In genomic region chr2:121239969-121240368, GRCh38 we compare ENCODE assay signal across 20 cellular contexts. TPM values are rescaled to one million over a fixed set of nuclear protein-coding genes. Genes with fewer than 3 reads are reported as not detected.
DNase-seq lines count a peak whose midpoint lies in the region; ATAC-seq, FAIRE-seq and TF ChIP-seq lines count a peak whose summit lies in the region.
"Had no signal": no experiment of that assay in that cellular context is flagged by ENCODE, and none has a peak within 500 bp of the region (broad histone marks: within the 10 kb centered on the region; RNA-seq: fewer than 3 reads in every experiment).

No MANE protein-coding gene starts in this region.

- H3K36me3 Mint-ChIP-seq in stimulated activated naive B cell treated with anti-CD40 and anti-IgM and Interleukin-4, amounts not matched to agents 10 μg/mL and 1 μg/mL and 100 μg/mL, for 72 hours = no peaks in the 10 kb centered on the region
- H3K36me3 Mint-ChIP-seq: CD4-positive, alpha-beta memory T cell had no signal

- no peak overlapping the region for H3K23ac ChIP-seq in trophoblast cell (ENCODE audit: low read length)

- H3K9me3 Mint-ChIP-seq in stimulated activated naive B cell treated with anti-CD40 and anti-IgM and Interleukin-4, amounts not matched to agents 10 μg/mL and 1 μg/mL and 100 μg/mL, for 72 hours = no peaks in the 10 kb centered on the region
- H3K9me3 Mint-ChIP-seq: CD4-positive, alpha-beta memory T cell had no signal

- H3K27ac Mint-ChIP-seq in stimulated activated naive B cell treated with anti-CD40 and anti-IgM and Interleukin-4, amounts not matched to agents 10 μg/mL and 1 μg/mL and 100 μg/mL, for 72 hours = no peak overlapping the region
- H3K27ac Mint-ChIP-seq: CD4-positive, alpha-beta memory T cell had no signal

- in situ Hi-C loops in K562 (cut with MboI) = no loop called here

- no peak for TF ChIP-seq CTCF in left ventricle myocardium inferior (IDR thresholded peaks at IDR 0.05; ENCODE audit: borderline replicate concordance)
- TF ChIP-seq CTCF in K562 (IDR thresholded peaks at IDR 0.05 in 2 of 3, conservative IDR thresholded peaks at IDR 0.05 in 1 of 3; ENCODE audit: insufficient read depth in 2 of 3, low read depth in 1 of 3, low read length in 3 of 3) = no peak

- H3K14ac ChIP-seq in trophoblast cell (ENCODE audit: low read length) = no peak overlapping the region

- H3K27me3 Mint-ChIP-seq in stimulated activated naive B cell treated with anti-CD40 and anti-IgM and Interleukin-4, amounts not matched to agents 10 μg/mL and 1 μg/mL and 100 μg/mL, for 72 hours = peaks cover 0 to 7% of the 10 kb centered on the region in 2 donors

- H3K9me1 ChIP-seq in K562 (ENCODE audit: control insufficient read depth, insufficient read depth, low read length) = no peaks in the 10 kb centered on the region

- H3K9ac ChIP-seq in K562 (ENCODE audit: insufficient read depth in 1 of 2, low read depth in 2 of 2, low read length in 2 of 2) (no peak overlapping the region), trophoblast cell (ENCODE audit: low read length) (no peak overlapping the region)

- H3K27ac ChIP-seq in left ventricle myocardium inferior (replicated peaks) = no peak overlapping the region
- no peak overlapping the region for H3K27ac ChIP-seq in K562 (ENCODE audit: extremely low read depth, low read depth, low read length)
- no peak overlapping the region for H3K27ac ChIP-seq in trophoblast cell (ENCODE audit: low read depth, low read length)

- H3K27me3 ChIP-seq in left ventricle myocardium inferior (ENCODE audit: low read depth) = peaks cover 45% of the 10 kb centered on the region
- peaks cover 36 to 88% of the 10 kb centered on the region in 2 experiments; a peak in 4 of 5 replicates for H3K27me3 ChIP-seq in K562 (ENCODE audit: control insufficient read depth in 2 of 2, insufficient read depth in 2 of 2, low read length in 2 of 2)
- H3K27me3 ChIP-seq in trophoblast cell (ENCODE audit: insufficient read depth, low read length) = no peaks in the 10 kb centered on the region

- no peak for ATAC-seq in K562
- no peak for ATAC-seq in stimulated activated naive B cell treated with anti-CD40 and anti-IgM and Interleukin-4, amounts not matched to agents 10 μg/mL and 1 μg/mL and 100 μg/mL, for 72 hours (replicated peaks)

- no peak overlapping the region for H4K91ac ChIP-seq in trophoblast cell (ENCODE audit: low read depth, low read length)

- H3K36me3 ChIP-seq in left ventricle myocardium inferior (no peaks in the 10 kb centered on the region), K562 (ENCODE audit: control insufficient read depth, insufficient read depth, low read length) (no peaks in the 10 kb centered on the region), trophoblast cell (ENCODE audit: control insufficient read depth in 1 of 2, insufficient read depth in 2 of 2, low read length in 2 of 2) (no peaks in the 10 kb centered on the region)

- no TSS peak for BruUV-seq in K562 (replicated peaks; lab: Mats Ljungman, UMichigan)

- H3K4ac ChIP-seq in trophoblast cell (ENCODE audit: low read depth, low read length) = no peak overlapping the region

- H2BK5ac ChIP-seq in trophoblast cell (ENCODE audit: low read depth, low read length, poor library complexity) = no peak overlapping the region

- no peak overlapping the region for H4K8ac ChIP-seq in trophoblast cell (ENCODE audit: low read depth, low read length)

- H3K4me3 ChIP-seq in left ventricle myocardium inferior (no peak overlapping the region), K562 (no peak overlapping the region), trophoblast cell (ENCODE audit: low read depth, low read length) (no peak overlapping the region)

- H2AFZ ChIP-seq in K562 (ENCODE audit: low read depth, low read length) = no peak overlapping the region
- H2AFZ ChIP-seq in trophoblast cell (ENCODE audit: insufficient read depth, low read length, poor library complexity) = no peak overlapping the region

- no peaks in the 10 kb centered on the region for H3K9me3 ChIP-seq in left ventricle myocardium inferior (replicated peaks)
- H3K9me3 ChIP-seq in K562 (replicated peaks; ENCODE audit: control insufficient read depth, insufficient read depth, low read depth, low read length) = no peaks in the 10 kb centered on the region
- H3K9me3 ChIP-seq in trophoblast cell (ENCODE audit: insufficient read depth, low read depth, low read length) = no peaks in the 10 kb centered on the region

- no peak for TF ChIP-seq POLR2A in K562 (conservative IDR thresholded peaks at IDR 0.05)

- no peaks in the 10 kb centered on the region for H3K79me1 ChIP-seq in trophoblast cell (ENCODE audit: low read length)

- H4K12ac ChIP-seq in trophoblast cell (ENCODE audit: low read depth, low read length) = no peak overlapping the region

- no peak for FAIRE-seq in K562 (lab: Jason Lieb, UNC)
- FAIRE-seq: GM12891 had no signal

- POLR2A ChIA-PET in K562 (lab: Yijun Ruan, JAX) = interaction anchor here (0.6 kb wide), 1 partner anchor 27 kb away, joined by 4 read pairs; no protein-coding TSS in a partner anchor

- H3K79me2 ChIP-seq in K562 (ENCODE audit: control insufficient read depth, insufficient read depth, low read length) (no peaks in the 10 kb centered on the region), trophoblast cell (ENCODE audit: control insufficient read depth, insufficient read depth, low read length, poor library complexity) (no peaks in the 10 kb centered on the region)

- H3K4me2 ChIP-seq in K562 (ENCODE audit: insufficient read depth, low read length) (no peak overlapping the region), trophoblast cell (ENCODE audit: low read length) (no peak overlapping the region)

- no peak overlapping the region for H2BK120ac ChIP-seq in trophoblast cell (ENCODE audit: insufficient read depth, low read length, poor library complexity)

- 6% methylated on average over 5 of the region's 5 CpGs for WGBS in K562 (ENCODE audit: insufficient coverage, low coverage, missing lambda C conversion rate)
- WGBS in trophoblast cell (ENCODE audit: extremely low coverage, insufficient coverage, insufficient read length) = no CpG with 5 or more reads among the region's 5 CpGs

- intact Hi-C loops in cardiac septum (cut with DNase I) (no loop called here), left ventricle myocardium inferior (cut with micrococcal nuclease) (no loop called here), K562 (cut with micrococcal nuclease) (no loop called here)

- CTCF ChIA-PET in K562 (lab: Yijun Ruan, JAX; ENCODE audit: low intra/inter-chr PET ratio) = no interaction called here

- H3K4me1 ChIP-seq in left ventricle myocardium inferior (no peaks in the 10 kb centered on the region), K562 (replicated peaks in 1 of 2; ENCODE audit: control insufficient read depth in 2 of 2, insufficient read depth in 2 of 2, low read length in 2 of 2) (no peaks in the 10 kb centered on the region; a peak in 1 of 5 replicates), trophoblast cell (ENCODE audit: control insufficient read depth in 1 of 2, insufficient read depth in 2 of 2, low read length in 2 of 2) (peaks cover 0 to 8% of the 10 kb centered on the region in 2 experiments)

- H3K4me1 Mint-ChIP-seq in stimulated activated naive B cell treated with anti-CD40 and anti-IgM and Interleukin-4, amounts not matched to agents 10 μg/mL and 1 μg/mL and 100 μg/mL, for 72 hours = no peaks in the 10 kb centered on the region
- H3K4me1 Mint-ChIP-seq: CD4-positive, alpha-beta memory T cell had no signal

- H4K20me1 ChIP-seq in K562 (replicated peaks; ENCODE audit: control insufficient read depth, insufficient read depth, low read length) = peaks cover 4% of the 10 kb centered on the region; the same call in 1 of the 2 replicates

- no peak overlapping the region for H3K18ac ChIP-seq in trophoblast cell (ENCODE audit: low read length)

- no peak for TF ChIP-seq RAD21 in Ishikawa (IDR thresholded peaks at IDR 0.05; ENCODE audit: low read depth)
- no peak for TF ChIP-seq RAD21 in K562 (CRISPR knock-in tag; conservative IDR thresholded peaks at IDR 0.05 in 1 of 2, IDR thresholded peaks at IDR 0.05 in 1 of 2)

- peak; percentile 36 for DNase-seq in cardiac septum (ENCODE audit: low spot score)
- DNase-seq in left ventricle myocardium inferior = no peak
- DNase-seq in K562 (ENCODE audit: extremely low read depth in 1 of 4, low spot score in 3 of 4) = no peak
- peak; percentile 2 to 35 for DNase-seq in trophoblast cell
- DNase-seq in stimulated activated naive B cell treated with anti-CD40 and anti-IgM and Interleukin-4, amounts not matched to agents 10 μg/mL and 1 μg/mL and 100 μg/mL, for 72 hours = no peak
- DNase-seq in NCI-H82 treated with DMSO at 0.1 percent for 48 hours (lab: John Stamatoyannopoulos, UW; ENCODE audit: unreplicated experiment) = no peak
- no peak for DNase-seq in NCI-H2227 treated with DMSO at 0.1 percent for 48 hours (lab: John Stamatoyannopoulos, UW)
- DNase-seq: C1 segment of cervical spinal cord; Calu3; CD4-positive, alpha-beta memory T cell; COR-L47; DMS53; DMS79 treated with DMSO at 0.1 percent for 48 hours; GF-D8; GOT3; H7; HCEC 1CT had no signal

- no peak for TF ChIP-seq EP300 in Ishikawa (IDR thresholded peaks at IDR 0.05; ENCODE audit: borderline replicate concordance)
- no peak for TF ChIP-seq EP300 in K562 (IDR thresholded peaks at IDR 0.05; ENCODE audit: low read length)

- H3K4me3 Mint-ChIP-seq in stimulated activated naive B cell treated with anti-CD40 and anti-IgM and Interleukin-4, amounts not matched to agents 10 μg/mL and 1 μg/mL and 100 μg/mL, for 72 hours = no peak overlapping the region
- H3K4me3 Mint-ChIP-seq: CD4-positive, alpha-beta memory T cell had no signal

- H2BK12ac ChIP-seq in trophoblast cell (ENCODE audit: low read length) = no peak overlapping the region

- H2AK5ac ChIP-seq in trophoblast cell (ENCODE audit: low read length) = no peak overlapping the region

RNA-seq across cellular contexts. Expression of gene TFCP2L1, which starts 45.0 kb away (rescaled TPM):
- total RNA-seq in cardiac septum (0.03 TPM), left ventricle myocardium inferior (0.14 TPM), K562 (2014; rRNA removed) (0.45 and 0.49 TPM in 2 replicates), K562 (2014; rRNA removed; fragmentation: Illumina TruSeq; extraction: Trizol) (0.44 and 0.45 TPM in 2 replicates), K562 (2015; rRNA removed; fragmentation: Illumina TruSeq; extraction: Trizol) (0.34 and 0.36 TPM in 2 replicates), K562 (2021) (1.00 and 1.1 TPM in 2 replicates)
- total RNA-seq in K562 (2011; cell fraction: chromatin; rRNA removed; ENCODE audit: low replicate concordance) = 0.83 and 0.92 TPM in 2 replicates
- total RNA-seq in K562 (2011; cell fraction: nucleolus; rRNA removed) = 0.33 and 0.53 TPM in 2 replicates
- 0.73 and 1.1 TPM in 2 replicates for total RNA-seq in K562 (2011; cell fraction: nucleoplasm; rRNA removed)
- polyA plus RNA-seq in K562 (2011; rRNA removed) (0.26 and 0.54 TPM in 2 replicates), K562 (2014; fragmentation: Illumina TruSeq; extraction: Trizol) (0.51 and 0.58 TPM in 2 replicates), K562 (2014; fragmentation: Nextera tagmentation; extraction: Ambion mirVana) (under 1 TPM; 0.08 to 0.15 TPM), K562 (2014; rRNA removed) (0.42 and 0.74 TPM in 2 replicates)
- polyA plus RNA-seq in K562 (2011; cell fraction: cytosol; rRNA removed) = 0.56 and 1.3 TPM in 2 replicates
- 0.87 and 1.6 TPM in 2 replicates for polyA plus RNA-seq in K562 (2011; cell fraction: nucleus; rRNA removed)
- polyA plus RNA-seq in K562 (2012) = 0.27 and 1.2 TPM in 2 replicates
- 0.51 and 0.74 TPM in 2 replicates for polyA minus RNA-seq in K562 (2011; rRNA and poly(A)+ RNA removed)
- polyA minus RNA-seq in K562 (2011; cell fraction: cytosol; rRNA and poly(A)+ RNA removed) = 0.48 and 0.73 TPM in 2 replicates
- 0.22 and 0.27 TPM in 2 replicates for polyA minus RNA-seq in K562 (2011; cell fraction: nucleus; rRNA and poly(A)+ RNA removed)
- 5.2 and 5.3 TPM in 2 replicates for polyA plus RNA-seq in trophoblast cell (2013)
- total RNA-seq: A673 had no signal
- polyA plus RNA-seq: CD4-positive, alpha-beta memory T cell had no signal

Comparison
In these comparisons a context has a peak if more than half of its experiments do, and no peak if none do; other contexts are left out.
1. DNase-seq: peak in cardiac septum (single experiment) and trophoblast cell (2 of 2); none in left ventricle myocardium inferior (single experiment), K562 (0 of 4), stimulated activated naive B cell treated with anti-CD40 and anti-IgM and Interleukin-4, amounts not matched to agents 10 μg/mL and 1 μg/mL and 100 μg/mL, for 72 hours (single experiment), NCI-H82 treated with DMSO at 0.1 percent for 48 hours (single experiment) and NCI-H2227 treated with DMSO at 0.1 percent for 48 hours (single experiment).